ENCODE assay signal across 1 cellular context in the genomic region with DNA sequence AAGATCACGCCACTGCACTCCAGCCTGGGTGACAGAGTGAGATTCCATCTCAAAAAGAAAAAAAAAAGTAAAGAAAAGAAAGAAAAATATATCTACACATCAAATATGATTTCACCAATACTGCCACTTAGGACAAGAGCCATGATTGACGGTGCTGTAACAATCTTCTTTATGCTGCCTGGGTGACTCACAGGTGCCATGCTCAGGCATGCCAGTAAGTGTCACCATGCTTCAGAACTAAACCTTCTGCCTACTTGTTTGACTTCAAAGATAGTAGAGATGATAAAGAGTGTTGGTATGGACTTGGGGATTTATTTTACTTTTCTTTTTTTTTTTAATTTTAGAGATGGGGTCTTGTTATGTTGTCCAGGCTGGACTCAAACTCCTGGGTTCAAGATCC.
TF ChIP-seq lines count a peak whose summit lies in the region.

No MANE protein-coding gene starts in this region.

TF ChIP-seq in HCT116, 20 proteins besides CTCF, POLR2A, EP300 and RAD21 (continued from another document):
- peak; percentile 36; the same call in 1 of the 2 replicates for TF ChIP-seq POLR2AphosphoS5 (IDR thresholded peaks at IDR 0.05; ENCODE audit: low read depth, low read length)
- no peak for TF ChIP-seq FOSL1 (IDR thresholded peaks at IDR 0.05; ENCODE audit: low read depth)
- no peak for TF ChIP-seq EGR1 (IDR thresholded peaks at IDR 0.05; ENCODE audit: low read depth)
- peak; percentile 20 for TF ChIP-seq YY1 (IDR thresholded peaks at IDR 0.05; ENCODE audit: extremely low read depth, insufficient replicate concordance, low read depth, low read length)
- TF ChIP-seq ZFX (IDR thresholded peaks at IDR 0.05) = no peak
- no peak for TF ChIP-seq ATF3 (IDR thresholded peaks at IDR 0.05)
- TF ChIP-seq CEBPB (IDR thresholded peaks at IDR 0.05; ENCODE audit: low read depth) = no peak
- no peak for TF ChIP-seq JUND (IDR thresholded peaks at IDR 0.05)
- no peak for TF ChIP-seq SRF (IDR thresholded peaks at IDR 0.05; ENCODE audit: low read depth)
- no peak for TF ChIP-seq SP1 (IDR thresholded peaks at IDR 0.05; ENCODE audit: low read depth)
- no peak for TF ChIP-seq EZH2 (IDR thresholded peaks at IDR 0.05)
- TF ChIP-seq TCF7L2 (IDR thresholded peaks at IDR 0.05; ENCODE audit: borderline replicate concordance, extremely low read depth, insufficient read depth, insufficient read length) = peak; percentile 38
